In the genomic region with DNA sequence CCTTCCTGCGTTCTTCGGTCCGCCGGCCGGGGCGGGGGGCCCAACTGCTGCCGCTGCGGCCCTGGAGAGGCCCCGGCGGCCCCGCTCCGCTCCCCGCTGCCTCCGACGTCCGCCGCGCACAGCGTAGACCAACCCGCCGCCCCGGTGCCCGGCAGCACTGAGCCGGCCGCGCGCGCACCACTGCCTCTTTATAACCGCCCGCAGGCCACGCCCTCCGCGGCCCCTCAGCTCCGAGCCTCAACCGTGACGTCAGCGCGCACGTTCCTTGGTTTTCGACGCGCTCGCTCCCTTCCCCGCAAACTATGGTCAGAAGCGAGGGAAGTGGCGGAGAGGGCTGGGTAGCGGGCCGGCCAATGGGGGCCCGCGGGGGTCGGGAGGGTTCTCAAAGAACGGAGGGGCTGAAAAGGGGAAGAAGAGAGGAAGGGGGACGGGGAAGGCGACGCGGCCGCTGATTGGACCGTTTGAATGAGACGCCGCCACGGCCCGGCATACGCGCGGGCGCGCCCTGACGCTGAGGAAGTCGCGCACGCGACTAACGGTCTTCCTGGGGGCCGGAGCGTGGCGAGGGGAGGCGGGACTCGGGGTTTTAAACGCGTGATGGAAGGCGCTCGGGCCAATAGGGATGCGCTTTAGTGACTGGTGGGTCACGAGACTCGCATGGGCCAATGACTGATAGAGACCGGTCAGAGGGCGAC, we compare ENCODE assay signal across 8 cellular contexts. TPM values are rescaled to one million over a fixed set of nuclear protein-coding genes. Genes with fewer than 3 reads are reported as not detected.
DNase-seq lines count a peak whose midpoint lies in the region; ATAC-seq, FAIRE-seq and TF ChIP-seq lines count a peak whose summit lies in the region.

A gene (minus strand): TSS at position 164 of the 695 bp plus-strand sequence. CDS start 199 bp downstream, outside the sequence.

- H3K4me3 ChIP-seq in left ventricle myocardium inferior (peak within 1 kb of the TSS; percentile 98), prostate gland (peak within 1 kb of the TSS; percentile 89 to 95)

- H3K27ac ChIP-seq in left ventricle myocardium inferior (replicated peaks) (peak within 1 kb of the TSS; percentile 97), prostate gland (peak within 1 kb of the TSS; percentile 91 to 97)

- 1% methylated on average over 57 of the region's 87 CpGs for WGBS in prostate gland

- TF ChIP-seq POLR2A in GM15510 (IDR thresholded peaks at IDR 0.05; ENCODE audit: borderline replicate concordance, extremely low read depth, insufficient read length) (peak; percentile 99), prostate gland (IDR thresholded peaks at IDR 0.05) (peak; percentile 95)

- peak; percentile 99 for DNase-seq in NCI-H1694 treated with DMSO at 0.1 percent for 48 hours (lab: John Stamatoyannopoulos, UW)
- peak; percentile 94 to 96 (median 94) for DNase-seq in T-helper 17 cell
- DNase-seq in amygdala (lab: John Stamatoyannopoulos, UW) = peak; percentile 76 to 99 (median 98)
- DNase-seq in left ventricle myocardium inferior = peak; percentile 99
- peak; percentile 98 for DNase-seq in prostate gland (ENCODE audit: low spot score)
- peak; percentile 98 for DNase-seq in urothelium cell line (ENCODE audit: low spot score)

- peak within 1 kb of the TSS; percentile 88 for H3K4me3 Mint-ChIP-seq in T-helper 17 cell

- H3K27ac Mint-ChIP-seq in T-helper 17 cell = peak within 1 kb of the TSS; percentile 95

- no peak for FAIRE-seq in urothelium cell line (lab: Jason Lieb, UNC)

- peaks cover 23% of the 10 kb centered on the region for H3K4me1 Mint-ChIP-seq in T-helper 17 cell

- intact Hi-C loops in left ventricle myocardium inferior (cut with micrococcal nuclease) (no loop called here), prostate gland (cut with DNase I) (loop anchor here (5.0 kb wide), 1 partner anchor 290 kb away; a partner anchor contains a TSS)

- H3K27me3 ChIP-seq in left ventricle myocardium inferior (ENCODE audit: low read depth) = no peaks in the 10 kb centered on the region
- no peaks in the 10 kb centered on the region for H3K27me3 ChIP-seq in prostate gland (replicated peaks; ENCODE audit: insufficient read depth)

- H3K36me3 Mint-ChIP-seq in T-helper 17 cell (ENCODE audit: low read depth) = peaks cover 7% of the 10 kb centered on the region

- H3K9me3 ChIP-seq in T-helper 17 cell (ENCODE audit: control insufficient read depth, low read length, poor library complexity, severe bottlenecking) (no peaks in the 10 kb centered on the region), left ventricle myocardium inferior (replicated peaks) (no peaks in the 10 kb centered on the region), prostate gland (no peaks in the 10 kb centered on the region)

- H3K27me3 Mint-ChIP-seq in T-helper 17 cell = no peaks in the 10 kb centered on the region

- TF ChIP-seq CTCF in left ventricle myocardium inferior (IDR thresholded peaks at IDR 0.05; ENCODE audit: borderline replicate concordance) = peak; percentile 14
- peak in 1 of 4 experiments; percentile 19 for TF ChIP-seq CTCF in prostate gland (IDR thresholded peaks at IDR 0.05)

- H3K36me3 ChIP-seq in left ventricle myocardium inferior (peaks cover 21% of the 10 kb centered on the region), prostate gland (peaks cover 0 to 4% of the 10 kb centered on the region in 2 donors)

- H3K4me1 ChIP-seq in left ventricle myocardium inferior (peaks cover 21% of the 10 kb centered on the region), prostate gland (replicated peaks) (peaks cover 8% of the 10 kb centered on the region)

- peak; percentile 78 for ATAC-seq in HG02885 (IDR thresholded peaks at IDR 0.05; ENCODE audit: poor library complexity, unreplicated experiment)
- ATAC-seq in T-helper 17 cell = peak; percentile 93

RNA-seq across cellular contexts. Expression of the gene that starts here (rescaled TPM):
- 10 to 100 TPM; 64.6 to 78.1 TPM for total RNA-seq in T-helper 17 cell
- total RNA-seq in left ventricle myocardium inferior = 33.2 TPM
- 10 to 100 TPM; 10.3 to 49.9 TPM for total RNA-seq in prostate gland

Comparison
In these comparisons a context has a peak if more than half of its experiments do, and no peak if none do; other contexts are left out.
1. Peak in every context shown above with its lines: DNase-seq, ATAC-seq, H3K4me3 ChIP-seq and H3K27ac ChIP-seq.